In genomic region chr11:128311742-128312719, GRCh38 we compare ENCODE assay signal across 15 cellular contexts.
DNase-seq lines count a peak whose midpoint lies in the region; ATAC-seq and TF ChIP-seq lines count a peak whose summit lies in the region.
"Had no signal": no experiment of that assay in that cellular context is flagged by ENCODE, and none has a peak within 500 bp of the region (broad histone marks: within the 10 kb centered on the region; RNA-seq: fewer than 3 reads in every experiment).

No MANE protein-coding gene starts in this region.

- no peak overlapping the region for H3K27ac ChIP-seq in PC-3 (ENCODE audit: low read length)
- H3K27ac ChIP-seq: parathyroid adenoma had no signal

- ATAC-seq in GM19351 (IDR thresholded peaks at IDR 0.05; ENCODE audit: unreplicated experiment) = peak; percentile 85
- ATAC-seq in HG03039 (IDR thresholded peaks at IDR 0.05; ENCODE audit: unreplicated experiment) = peak; percentile 53
- ATAC-seq in HG02623 (IDR thresholded peaks at IDR 0.05; ENCODE audit: unreplicated experiment) = no peak
- ATAC-seq in PC-3 = no peak
- ATAC-seq: HCT116, left colon had no signal

- no peak overlapping the region for H2AFZ ChIP-seq in PC-3 (ENCODE audit: low read length)
- H2AFZ ChIP-seq: parathyroid adenoma had no signal

- peak overlapping the region; percentile 93 for H3K27ac Mint-ChIP-seq in activated naive CD8-positive, alpha-beta T cell treated with anti-CD3 and anti-CD28 coated beads for 36 hours
- H3K27ac Mint-ChIP-seq: dendritic cell treated with granulocyte-macrophage colony-stimulating factor and Interleukin-4, amounts not matched to agents 40 ng/mL and 50 ng/mL, for 4 days had no signal

- H3K4me1 ChIP-seq in PC-3 (ENCODE audit: insufficient read depth, low read length) = no peaks in the 10 kb centered on the region
- H3K4me1 ChIP-seq: parathyroid adenoma had no signal

- no peaks in the 10 kb centered on the region for H3K27me3 Mint-ChIP-seq in activated naive CD8-positive, alpha-beta T cell treated with anti-CD3 and anti-CD28 coated beads for 36 hours
- H3K27me3 Mint-ChIP-seq: dendritic cell treated with granulocyte-macrophage colony-stimulating factor and Interleukin-4, amounts not matched to agents 40 ng/mL and 50 ng/mL, for 4 days had no signal

- no peak overlapping the region for H3K9ac ChIP-seq in PC-3 (ENCODE audit: low read length)
- H3K9ac ChIP-seq: parathyroid adenoma had no signal

- no peak for TF ChIP-seq CTCF in GM12865 (IDR thresholded peaks at IDR 0.05; ENCODE audit: insufficient read depth, low read depth, low read length, missing control alignments)
- TF ChIP-seq CTCF in PC-3 (conservative IDR thresholded peaks at IDR 0.05; ENCODE audit: low read depth, low read length) = no peak

- H3K9me3 ChIP-seq in PC-3 (ENCODE audit: low read length) = peaks cover 13% of the 10 kb centered on the region

- POLR2A ChIA-PET in PC-3 (lab: Charles Lee; ENCODE audit: unreplicated experiment) = no interaction called here

- H3F3A ChIP-seq in PC-3 (ENCODE audit: low read length, unreplicated experiment) = no peaks in the 10 kb centered on the region

- H3K4me3 Mint-ChIP-seq in activated naive CD8-positive, alpha-beta T cell treated with anti-CD3 and anti-CD28 coated beads for 36 hours = peak overlapping the region; percentile 9
- H3K4me3 Mint-ChIP-seq: dendritic cell treated with granulocyte-macrophage colony-stimulating factor and Interleukin-4, amounts not matched to agents 40 ng/mL and 50 ng/mL, for 4 days had no signal

- H3K9me3 Mint-ChIP-seq in activated naive CD8-positive, alpha-beta T cell treated with anti-CD3 and anti-CD28 coated beads for 36 hours = peaks cover 39% of the 10 kb centered on the region

- H3K4me3 ChIP-seq in GM12865 (ENCODE audit: low read depth, low read length) (no peak overlapping the region), PC-3 (ENCODE audit: low read length) (no peak overlapping the region)

- H3K27me3 ChIP-seq in PC-3 (ENCODE audit: low read length) = no peaks in the 10 kb centered on the region

- DNase-seq in GM12865 (ENCODE audit: low read depth) (peak; percentile 38), anterior cingulate cortex (lab: John Stamatoyannopoulos, UW) (no peak), HCEC 1CT (no peak), PC-3 (no peak)
- no peak for DNase-seq in activated naive CD8-positive, alpha-beta T cell treated with anti-CD3 and anti-CD28 coated beads for 36 hours
- DNase-seq: activated gamma-delta T cell, left colon, NCI-H146, T1000 had no signal

- peaks cover 75% of the 10 kb centered on the region for H3K4me1 Mint-ChIP-seq in activated naive CD8-positive, alpha-beta T cell treated with anti-CD3 and anti-CD28 coated beads for 36 hours

- H3K36me3 ChIP-seq in PC-3 (ENCODE audit: low read depth, low read length) = no peaks in the 10 kb centered on the region

- no peaks in the 10 kb centered on the region for H3K9me2 ChIP-seq in PC-3 (replicated peaks; ENCODE audit: low read length)

- H3K4me2 ChIP-seq in PC-3 (ENCODE audit: low read length) = no peak overlapping the region

- intact Hi-C loops in PC-3 (cut with micrococcal nuclease) = no loop called here

- no peaks in the 10 kb centered on the region for H3K79me2 ChIP-seq in PC-3 (ENCODE audit: low read length)
- H3K79me2 ChIP-seq: parathyroid adenoma had no signal

- H4K20me1 ChIP-seq in PC-3 (ENCODE audit: low read length) = no peaks in the 10 kb centered on the region

- CTCF ChIA-PET in PC-3 (lab: Charles Lee) = no interaction called here

- H3K36me3 Mint-ChIP-seq in activated naive CD8-positive, alpha-beta T cell treated with anti-CD3 and anti-CD28 coated beads for 36 hours = peaks cover 54% of the 10 kb centered on the region

- no TSS peak for BruUV-seq in PC-3 (replicated peaks; lab: Mats Ljungman, UMichigan)

Comparison
In these comparisons a context has a peak if more than half of its experiments do, and no peak if none do; other contexts are left out.
1. ATAC-seq: peak in GM19351 (single experiment) and HG03039 (single experiment); none in HG02623 (single experiment) and PC-3 (single experiment).